Comparison of ENCODE assay signal across 8 cellular contexts in the genomic region with DNA sequence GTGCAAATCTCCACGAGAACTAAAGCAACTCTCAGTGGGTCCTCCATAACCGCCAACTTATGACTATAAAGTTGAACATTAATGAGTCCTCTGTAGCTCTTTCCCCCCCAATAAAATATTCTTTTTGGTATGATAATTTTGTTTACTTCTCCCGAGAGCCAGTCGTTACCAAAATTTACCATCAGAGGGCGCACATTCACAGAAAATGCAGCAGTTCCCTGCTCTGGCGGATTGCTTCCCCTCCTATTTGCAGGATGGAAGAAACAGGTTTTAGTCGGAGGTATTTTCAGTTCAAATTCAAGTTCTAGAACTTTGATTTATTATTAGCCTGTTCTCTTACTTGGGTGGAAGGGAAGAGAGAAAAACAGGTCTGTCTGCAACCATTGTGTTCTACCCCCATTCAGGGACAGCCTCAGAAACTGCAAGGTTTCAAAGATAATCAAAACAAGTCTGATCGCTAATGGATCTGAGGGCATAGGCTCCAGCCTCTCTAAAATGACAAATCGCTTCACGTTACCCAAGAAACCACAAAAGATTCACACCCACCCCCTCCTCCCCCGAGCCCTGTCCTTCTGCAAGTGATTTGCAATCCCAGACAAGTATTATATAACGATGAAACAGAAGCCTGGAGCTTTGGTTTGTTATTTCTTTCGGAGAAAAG.
DNase-seq lines count a peak whose midpoint lies in the region; ATAC-seq, FAIRE-seq and TF ChIP-seq lines count a peak whose summit lies in the region.

No MANE protein-coding gene starts in this region.

- no peak overlapping the region for H3K27ac Mint-ChIP-seq in T-cell

- H3K27me3 Mint-ChIP-seq in T-cell, result peaks cover 16 to 51% of the 10 kb centered on the region in 2 donors

- CTCF ChIA-PET in T-cell (lab: Charles Lee), result interaction anchor here (0.6 to 4.0 kb wide), 20 partner anchors 8 to 1446 kb away, joined by 3 to 22 read pairs (median 4); no protein-coding TSS in a partner anchor

- H3K4me3 ChIP-seq in skeletal muscle cell (ENCODE audit: low read depth, low read length), result peak overlapping the region; percentile 25

- peak in 3 of 4 experiments; percentile 30 to 55 (median 44) for ATAC-seq in T-cell (replicated peaks in 1 of 4)

- H3K4me3 Mint-ChIP-seq in T-cell, result no peak overlapping the region

- no peaks in the 10 kb centered on the region for H3K9me3 Mint-ChIP-seq in T-cell

- POLR2A ChIA-PET in T-cell (lab: Charles Lee), result interaction anchor here (0.6 to 0.7 kb wide), 4 partner anchors 286 to 1022 kb away, joined by 3 to 5 read pairs (median 4); no protein-coding TSS in a partner anchor

- peaks cover 5 to 8% (median 5%) of the 10 kb centered on the region in 3 donors for H3K4me1 Mint-ChIP-seq in T-cell

- H3K36me3 Mint-ChIP-seq in T-cell, result no peaks in the 10 kb centered on the region

- TF ChIP-seq POLR2A in GM12892 (IDR thresholded peaks at IDR 0.05; ENCODE audit: low read depth, low read length), result no peak

- FAIRE-seq in A204.1 (lab: Jason Lieb, UNC), result peak; percentile 75
- peak; percentile 74 for FAIRE-seq in GM12892 (lab: Jason Lieb, UNC)

- DNase-seq in GM12892 (ENCODE audit: insufficient read length) (no peak), NCI-H1092 (lab: John Stamatoyannopoulos, UW) (peak; percentile 61), T-cell (peak; percentile 1 to 62 (median 32)), anterior cingulate cortex (lab: John Stamatoyannopoulos, UW) (peak in 47 of 58 donors; percentile 1 to 73 (median 18)), hypothalamus (lab: John Stamatoyannopoulos, UW) (peak in 35 of 51 donors; percentile 0 to 74 (median 18)), skeletal muscle cell (ENCODE audit: low read depth) (no peak), NCI-H226 (no peak)

Comparison
In these comparisons a context has a peak if more than half of its experiments do, and no peak if none do; other contexts are left out.
1. DNase-seq: peak in NCI-H1092 (single experiment), T-cell (34 of 34), anterior cingulate cortex (47 of 58) and hypothalamus (35 of 51); none in GM12892 (single experiment), skeletal muscle cell (single experiment) and NCI-H226 (single experiment).